16 cellular contexts compared by ENCODE assay signal in genomic region chr3:112740800-112741199, GRCh38.
"Had no signal": no experiment of that assay in that cellular context is flagged by ENCODE, and none has a peak within 500 bp of the region (broad histone marks: within the 10 kb centered on the region; RNA-seq: fewer than 3 reads in every experiment).

No MANE protein-coding gene starts in this region.

- H3K36me3 Mint-ChIP-seq: stimulated activated naive B cell treated with anti-CD40 and anti-IgM and Interleukin-4, amounts not matched to agents 10 μg/mL and 1 μg/mL and 100 μg/mL, for 72 hours had no signal

- DNase-seq: activated gamma-delta T cell; activated T-cell treated with anti-CD3 and anti-CD28 coated beads for 4 hours; cortex of kidney; effector memory CD4-positive, alpha-beta T cell; gastrocnemius medialis; heart right ventricle; mammary epithelial cell; mucosa of descending colon; nephron progenitor cell; psoas muscle; right lobe of liver; stimulated activated naive B cell treated with anti-CD40 and anti-IgM and Interleukin-4, amounts not matched to agents 10 μg/mL and 1 μg/mL and 100 μg/mL, for 72 hours; upper lobe of right lung had no signal

- H3K9me3 Mint-ChIP-seq: nephron progenitor cell; stimulated activated naive B cell treated with anti-CD40 and anti-IgM and Interleukin-4, amounts not matched to agents 10 μg/mL and 1 μg/mL and 100 μg/mL, for 72 hours had no signal

- H3K27ac ChIP-seq: epithelial cell of prostate, gastrocnemius medialis, psoas muscle, right lobe of liver, upper lobe of right lung had no signal

- H3K27ac Mint-ChIP-seq: nephron progenitor cell; stimulated activated naive B cell treated with anti-CD40 and anti-IgM and Interleukin-4, amounts not matched to agents 10 μg/mL and 1 μg/mL and 100 μg/mL, for 72 hours had no signal

- H3K4me3 ChIP-seq: gastrocnemius medialis, heart right ventricle, mucosa of descending colon, psoas muscle, right lobe of liver, upper lobe of right lung had no signal

- H3K27me3 ChIP-seq: gastrocnemius medialis, heart right ventricle, right lobe of liver, upper lobe of right lung had no signal

- ATAC-seq: activated CD4-positive, CD25-positive, alpha-beta regulatory T cell treated with anti-CD3 and anti-CD28 coated beads, Interleukin-2, amount 50 U/mL, for 24 hours; gastrocnemius medialis; heart right ventricle; left lobe of liver; mucosa of descending colon; psoas muscle; right lobe of liver; stimulated activated naive B cell treated with anti-CD40 and anti-IgM and Interleukin-4, amounts not matched to agents 10 μg/mL and 1 μg/mL and 100 μg/mL, for 72 hours; upper lobe of right lung had no signal

- H3K4me1 Mint-ChIP-seq: nephron progenitor cell had no signal

- H3K4me3 Mint-ChIP-seq: nephron progenitor cell; stimulated activated naive B cell treated with anti-CD40 and anti-IgM and Interleukin-4, amounts not matched to agents 10 μg/mL and 1 μg/mL and 100 μg/mL, for 72 hours had no signal

- H3K27me3 Mint-ChIP-seq: stimulated activated naive B cell treated with anti-CD40 and anti-IgM and Interleukin-4, amounts not matched to agents 10 μg/mL and 1 μg/mL and 100 μg/mL, for 72 hours had no signal
